ENCODE assay signal across 8 cellular contexts in the genomic region with DNA sequence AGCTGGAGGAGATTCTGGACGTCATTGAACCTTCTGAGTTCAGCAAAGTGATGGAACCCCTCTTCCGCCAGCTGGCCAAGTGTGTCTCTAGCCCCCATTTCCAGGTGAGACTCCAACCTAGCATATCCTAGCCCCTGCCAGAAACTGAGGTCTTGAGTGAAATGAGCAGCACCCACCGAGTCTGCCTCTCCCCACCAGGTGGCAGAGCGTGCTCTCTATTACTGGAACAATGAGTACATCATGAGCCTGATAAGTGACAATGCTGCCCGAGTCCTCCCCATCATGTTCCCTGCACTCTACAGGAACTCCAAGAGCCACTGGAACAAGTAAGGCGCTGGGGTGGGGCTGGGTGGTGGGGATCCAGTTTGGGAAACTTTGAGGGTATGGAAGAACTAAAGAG.
DNase-seq lines count a peak whose midpoint lies in the region; ATAC-seq, FAIRE-seq and TF ChIP-seq lines count a peak whose summit lies in the region.

No MANE protein-coding gene starts in this region.

- no peak for FAIRE-seq in D721Med (lab: Jason Lieb, UNC)

- no peak for TF ChIP-seq POLR2A in erythroblast (IDR thresholded peaks at IDR 0.05; ENCODE audit: low read length)

- H3K27ac ChIP-seq in VCaP: no peak overlapping the region

- no peak for DNase-seq in D721Med (ENCODE audit: insufficient read length, low spot score)
- peak in 60 of 76 experiments; percentile 9 to 68 (median 45) for DNase-seq in HUDEP-2 (lab: John Stamatoyannopoulos, UW; ENCODE audit: unreplicated experiment in 76 of 76)
- peak; percentile 63 to 67 for DNase-seq in erythroblast (lab: John Stamatoyannopoulos, UW)
- peak; percentile 42 for DNase-seq in stimulated activated CD4-positive, alpha-beta T cell treated with anti-CD3 and anti-CD28 coated beads, Interleukin-15, amount 100 ng/mL, for 24 hours

- TF ChIP-seq CTCF in D721Med (IDR thresholded peaks at IDR 0.05; ENCODE audit: insufficient read depth, missing control alignments) (peak; percentile 34), VCaP (conservative IDR thresholded peaks at IDR 0.05) (peak; percentile 76)

- ATAC-seq in HG02571 (IDR thresholded peaks at IDR 0.05; ENCODE audit: unreplicated experiment): no peak
- ATAC-seq in HG03039 (IDR thresholded peaks at IDR 0.05; ENCODE audit: unreplicated experiment): no peak
- ATAC-seq in GM18861 (IDR thresholded peaks at IDR 0.05; ENCODE audit: unreplicated experiment): no peak
